ENCODE assay signal across 1 cellular context in genomic region chr11:93718057-93718563, GRCh38.
TF ChIP-seq lines count a peak whose summit lies in the region.

No MANE protein-coding gene starts in this region.

TF ChIP-seq in K562, 482 proteins besides CTCF, POLR2A, EP300 and RAD21 (continued from another document):
- no peak for TF ChIP-seq ZNF398 (CRISPR knock-in tag; IDR thresholded peaks at IDR 0.05)
- no peak for TF ChIP-seq HNRNPUL1 (IDR thresholded peaks at IDR 0.05; ENCODE audit: low read length)
- TF ChIP-seq ATF2 (CRISPR knock-in tag; IDR thresholded peaks at IDR 0.05), result peak; percentile 64
- peak; percentile 68; the same call in 1 of the 2 replicates for TF ChIP-seq DIDO1 (tag; IDR thresholded peaks at IDR 0.05; ENCODE audit: low read depth)
- no peak for TF ChIP-seq FUS (optimal IDR thresholded peaks at IDR 0.05; ENCODE audit: low read depth, low read length)
- TF ChIP-seq FIP1L1 (IDR thresholded peaks at IDR 0.05; ENCODE audit: low read depth, low read length, poor library complexity, severe bottlenecking), result no peak
- 0 out of 2 replicates have a peak, but pooled peaks have one; percentile 24 for TF ChIP-seq CREB5 (CRISPR knock-in tag; IDR thresholded peaks at IDR 0.05)
- peak; percentile 84; the same call in 1 of the 2 replicates for TF ChIP-seq ZNF584 (CRISPR knock-in tag; IDR thresholded peaks at IDR 0.05; ENCODE audit: low read depth)
- peak in 1 of 3 experiments; percentile 69 for TF ChIP-seq YY1 (IDR thresholded peaks at IDR 0.05; ENCODE audit: borderline replicate concordance in 1 of 3, control insufficient read depth in 1 of 3, extremely low read depth in 1 of 3, insufficient read depth in 3 of 3, insufficient read length in 1 of 3, insufficient replicate concordance in 2 of 3, low read depth in 1 of 3, low read length in 2 of 3)
